Comparison of ENCODE assay signal across 35 cellular contexts in genomic region chr1:195481293-195481692, GRCh38.
DNase-seq lines count a peak whose midpoint lies in the region; ATAC-seq, FAIRE-seq and TF ChIP-seq lines count a peak whose summit lies in the region.
"Had no signal": no experiment of that assay in that cellular context is flagged by ENCODE, and none has a peak within 500 bp of the region (broad histone marks: within the 10 kb centered on the region; RNA-seq: fewer than 3 reads in every experiment).

No MANE protein-coding gene starts in this region.

- FAIRE-seq in kidney (lab: Jason Lieb, UNC), result no peak

- H3K27ac Mint-ChIP-seq in WTC11, result peak overlapping the region; percentile 84; the same call in 1 of the 2 replicates
- no peak overlapping the region for H3K27ac Mint-ChIP-seq in activated CD8-positive, alpha-beta memory T cell treated with anti-CD3 and anti-CD28 coated beads, Interleukin-2, amount 10 ng/mL, durations not matched to agents 7 days and 5 days
- H3K27ac Mint-ChIP-seq: activated naive CD8-positive, alpha-beta T cell; memory B cell had no signal

- no peak overlapping the region for H3K4me2 ChIP-seq in SK-N-SH

- H3F3A ChIP-seq in SK-N-SH (replicated peaks; ENCODE audit: insufficient read depth), result no peaks in the 10 kb centered on the region

- CTCF ChIA-PET in SK-N-SH (lab: Yijun Ruan, JAX), result interaction anchor here (0.7 kb wide), 1 partner anchor 147 kb away, joined by 3 read pairs; no protein-coding TSS in a partner anchor
- CTCF ChIA-PET in WTC11 (lab: Charles Lee), result interaction anchor here (1.0 to 1.7 kb wide), 2 partner anchors 15 to 1180 kb away, joined by 4 to 6 read pairs; no protein-coding TSS in a partner anchor
- CTCF ChIA-PET in activated CD8-positive, alpha-beta memory T cell treated with anti-CD3 and anti-CD28 coated beads, Interleukin-2, amount 10 ng/mL, durations not matched to agents 7 days and 5 days (lab: Charles Lee), result no interaction called here

- no peaks in the 10 kb centered on the region for H3K9me2 ChIP-seq in SK-N-SH

- peaks cover 11% of the 10 kb centered on the region for H3K4me1 Mint-ChIP-seq in WTC11
- H3K4me1 Mint-ChIP-seq in activated CD8-positive, alpha-beta memory T cell treated with anti-CD3 and anti-CD28 coated beads, Interleukin-2, amount 10 ng/mL, durations not matched to agents 7 days and 5 days, result no peaks in the 10 kb centered on the region
- H3K4me1 Mint-ChIP-seq: memory B cell had no signal

- H3K27ac ChIP-seq in SK-N-SH (ENCODE audit: low read depth in 2 of 2, low read length in 1 of 2) (no peak overlapping the region), kidney (ENCODE audit: low read depth in 2 of 2, low read length in 2 of 2) (no peak overlapping the region), stomach (no peak overlapping the region)
- H3K27ac ChIP-seq: 22Rv1, breast epithelium, C4-2B, dorsolateral prefrontal cortex, esophagus squamous epithelium, heart left ventricle, SK-N-MC, upper lobe of left lung had no signal

- DNase-seq in SK-N-SH (no peak), WTC11 (ENCODE audit: low spot score) (peak; percentile 42), kidney (peak; percentile 29), stomach (no peak), NCI-H526 (lab: John Stamatoyannopoulos, UW) (no peak)
- DNase-seq in activated CD8-positive, alpha-beta memory T cell treated with anti-CD3 and anti-CD28 coated beads, Interleukin-2, amount 10 ng/mL, durations not matched to agents 7 days and 5 days, result no peak
- DNase-seq in stimulated activated CD4-positive, alpha-beta T cell treated with anti-CD3 and anti-CD28 coated beads, Interleukin-4, amount 100 ng/mL, for 4 hours, result no peak
- DNase-seq: activated CD4-positive, alpha-beta T cell treated with anti-CD3 and anti-CD28 coated beads for 48 hours; activated CD8-positive, alpha-beta memory T cell treated with anti-CD3 and anti-CD28 coated beads for 24 hours; activated effector memory CD4-positive, alpha-beta T cell treated with Interleukin-2 at 50 U/mL for 16 hours; anterior cingulate cortex; COR-L47; dorsolateral prefrontal cortex; esophagus squamous epithelium; foreskin melanocyte; GF-D8; heart left ventricle; left colon; NCI-H1105; NCI-H1930; NCI-H2171 treated with DMSO at 0.1 percent for 48 hours; NCI-H510A treated with DMSO at 0.1 percent for 48 hours; PC-3; posterior cingulate gyrus; stimulated activated CD4-positive, alpha-beta T cell treated with anti-CD3 and anti-CD28 coated beads, Interleukin-4, amount 100 ng/mL, for 1 hour; T-helper 2 cell; upper lobe of left lung had no signal

- POLR2A ChIA-PET in SK-N-SH (lab: Yijun Ruan, JAX) (no interaction called here), WTC11 (lab: Charles Lee) (no interaction called here)

- H3K36me3 Mint-ChIP-seq in WTC11, result peaks cover 2% of the 10 kb centered on the region; the same call in 1 of the 2 replicates
- H3K36me3 Mint-ChIP-seq in activated CD8-positive, alpha-beta memory T cell treated with anti-CD3 and anti-CD28 coated beads, Interleukin-2, amount 10 ng/mL, durations not matched to agents 7 days and 5 days, result no peaks in the 10 kb centered on the region
- H3K36me3 Mint-ChIP-seq: activated naive CD8-positive, alpha-beta T cell; memory B cell had no signal

- H3K9me3 Mint-ChIP-seq in WTC11, result peaks cover 3% of the 10 kb centered on the region
- peaks cover 1% of the 10 kb centered on the region for H3K9me3 Mint-ChIP-seq in activated CD8-positive, alpha-beta memory T cell treated with anti-CD3 and anti-CD28 coated beads, Interleukin-2, amount 10 ng/mL, durations not matched to agents 7 days and 5 days (ENCODE audit: low read depth)

- intact Hi-C loops in kidney (cut with DNase I) (no loop called here), stomach (cut with DNase I; ENCODE audit: low total_unique reads) (no loop called here)

- no peaks in the 10 kb centered on the region for H3K79me2 ChIP-seq in SK-N-SH (ENCODE audit: insufficient read depth)

- H3K4me1 ChIP-seq in SK-N-SH (ENCODE audit: control insufficient read depth in 1 of 2, insufficient read depth in 2 of 2, low read depth in 1 of 2, low read length in 1 of 2), result no peaks in the 10 kb centered on the region
- H3K4me1 ChIP-seq in kidney (ENCODE audit: control insufficient read depth in 1 of 2, insufficient read depth in 1 of 2, low read depth in 1 of 2, low read length in 2 of 2), result no peaks in the 10 kb centered on the region
- H3K4me1 ChIP-seq in stomach, result no peaks in the 10 kb centered on the region
- H3K4me1 ChIP-seq: breast epithelium, esophagus squamous epithelium, heart left ventricle, upper lobe of left lung had no signal

- peak overlapping the region; percentile 72 for H2AFZ ChIP-seq in SK-N-SH (ENCODE audit: low read depth)

- H4K20me1 ChIP-seq in SK-N-SH (ENCODE audit: insufficient read depth), result no peaks in the 10 kb centered on the region

- H3K9me3 ChIP-seq in SK-N-SH (no peaks in the 10 kb centered on the region), kidney (ENCODE audit: control insufficient read depth in 1 of 2, low read length in 2 of 2) (no peaks in the 10 kb centered on the region), stomach (peaks cover 0 to 10% (median 8%) of the 10 kb centered on the region in 4 donors)
- H3K9me3 ChIP-seq: esophagus squamous epithelium, heart left ventricle had no signal

- TF ChIP-seq EP300 in SK-N-SH (IDR thresholded peaks at IDR 0.05; ENCODE audit: borderline replicate concordance in 1 of 2, low read depth in 1 of 2, low read length in 1 of 2) (no peak), stomach (IDR thresholded peaks at IDR 0.05) (no peak)

- H3K4me3 ChIP-seq in SK-N-SH (ENCODE audit: low read depth in 2 of 2, low read length in 1 of 2), result no peak overlapping the region
- H3K4me3 ChIP-seq in kidney (ENCODE audit: low read length in 2 of 2), result no peak overlapping the region
- H3K4me3 ChIP-seq in stomach, result no peak overlapping the region
- H3K4me3 ChIP-seq: breast epithelium, dorsolateral prefrontal cortex, esophagus squamous epithelium, heart left ventricle, SK-N-MC, upper lobe of left lung had no signal

- ATAC-seq in SK-N-SH treated with all-trans-retinoic acid at 6 μM for 48 hours (no peak), WTC11 (peak; percentile 95)
- no peak for ATAC-seq in activated CD8-positive, alpha-beta memory T cell treated with anti-CD3 and anti-CD28 coated beads, Interleukin-2, amount 10 ng/mL, durations not matched to agents 7 days and 5 days
- ATAC-seq: heart left ventricle, left colon, PC-3, right cardiac atrium had no signal

- no peak for TF ChIP-seq RAD21 in SK-N-SH (IDR thresholded peaks at IDR 0.05; ENCODE audit: low read length)

- no peaks in the 10 kb centered on the region for H3K27me3 Mint-ChIP-seq in WTC11 (ENCODE audit: low read depth)
- H3K27me3 Mint-ChIP-seq in activated CD8-positive, alpha-beta memory T cell treated with anti-CD3 and anti-CD28 coated beads, Interleukin-2, amount 10 ng/mL, durations not matched to agents 7 days and 5 days, result no peaks in the 10 kb centered on the region
- H3K27me3 Mint-ChIP-seq: activated naive CD8-positive, alpha-beta T cell; memory B cell had no signal

- 82% methylated on average over 2 of the region's 3 CpGs for WGBS in SK-N-SH (ENCODE audit: low lambda C conversion rate)
- WGBS in stomach, 5 donors, result 71 to 85% (median 80%) methylated on average over 3 of the region's 3 CpGs

- no peaks in the 10 kb centered on the region for H3K36me3 ChIP-seq in SK-N-SH (replicated peaks in 1 of 2; ENCODE audit: control insufficient read depth in 1 of 2, insufficient read depth in 2 of 2, low read length in 1 of 2)
- H3K36me3 ChIP-seq in kidney (ENCODE audit: control insufficient read depth in 1 of 2, insufficient read depth in 2 of 2, low read length in 2 of 2), result no peaks in the 10 kb centered on the region
- H3K36me3 ChIP-seq in stomach, result no peaks in the 10 kb centered on the region
- H3K36me3 ChIP-seq: breast epithelium, esophagus squamous epithelium, heart left ventricle, upper lobe of left lung had no signal

- H3K9ac ChIP-seq in SK-N-SH, result no peak overlapping the region
- no peak overlapping the region for H3K9ac ChIP-seq in kidney (ENCODE audit: low read length in 2 of 2)

- TF ChIP-seq POLR2A in stomach (IDR thresholded peaks at IDR 0.05), result no peak

- H3K4me3 Mint-ChIP-seq in WTC11, result no peak overlapping the region
- no peak overlapping the region for H3K4me3 Mint-ChIP-seq in activated CD8-positive, alpha-beta memory T cell treated with anti-CD3 and anti-CD28 coated beads, Interleukin-2, amount 10 ng/mL, durations not matched to agents 7 days and 5 days
- H3K4me3 Mint-ChIP-seq: activated naive CD8-positive, alpha-beta T cell; memory B cell had no signal

- TF ChIP-seq CTCF in SK-N-SH (IDR thresholded peaks at IDR 0.05) (no peak), WTC11 (IDR thresholded peaks at IDR 0.05) (no peak), kidney (IDR thresholded peaks at IDR 0.05; ENCODE audit: borderline replicate concordance, extremely low read depth, insufficient read depth) (no peak), stomach (IDR thresholded peaks at IDR 0.05) (no peak)

- H3K27me3 ChIP-seq in SK-N-SH (ENCODE audit: insufficient read depth), result no peaks in the 10 kb centered on the region
- no peaks in the 10 kb centered on the region for H3K27me3 ChIP-seq in stomach
- H3K27me3 ChIP-seq: breast epithelium, dorsolateral prefrontal cortex, esophagus squamous epithelium, heart left ventricle, upper lobe of left lung had no signal

TF ChIP-seq in SK-N-SH, 30 proteins besides CTCF, POLR2A, EP300 and RAD21:
- no peak for TF ChIP-seq MXI1 (IDR thresholded peaks at IDR 0.05; ENCODE audit: low read depth, low read length)
TF ChIP-seq in SK-N-SH: peak in this region for 0.

TF ChIP-seq in WTC11, 78 proteins besides CTCF, POLR2A, EP300 and RAD21 (continues in another document):
- TF ChIP-seq ZNF423 (CRISPR knock-in tag; IDR thresholded peaks at IDR 0.05), result no peak

Comparison
In these comparisons a context has a peak if more than half of its experiments do, and no peak if none do; other contexts are left out.
1. DNase-seq: peak in WTC11 (single experiment) and kidney (single experiment); none in SK-N-SH (single experiment), stomach (single experiment), activated CD8-positive, alpha-beta memory T cell treated with anti-CD3 and anti-CD28 coated beads, Interleukin-2, amount 10 ng/mL, durations not matched to agents 7 days and 5 days (single experiment), NCI-H526 (0 of 2) and stimulated activated CD4-positive, alpha-beta T cell treated with anti-CD3 and anti-CD28 coated beads, Interleukin-4, amount 100 ng/mL, for 4 hours (0 of 2).